In genomic region chr17:72206376-72206775, GRCh38 we compare ENCODE assay signal across 22 cellular contexts.
"Had no signal": no experiment of that assay in that cellular context is flagged by ENCODE, and none has a peak within 500 bp of the region (broad histone marks: within the 10 kb centered on the region; RNA-seq: fewer than 3 reads in every experiment).

No MANE protein-coding gene starts in this region.

- H3K9me3 ChIP-seq: MG63, SJSA1 had no signal

- H3K27me3 ChIP-seq: SJSA1 had no signal

- H3K4me1 ChIP-seq: SJSA1 had no signal

- DNase-seq: IMR-90, Karpas-422, KG1, MG63, NCI-H1092, NCI-H1105 treated with DMSO at 0.1 percent for 48 hours, NCI-H1417 treated with DMSO at 0.1 percent for 48 hours, NCI-H146, NCI-H1694 treated with DMSO at 0.1 percent for 48 hours, NCI-H1930, NCI-H2081, NCI-H2171, NCI-H226, NCI-H446, NCI-H510A, NCI-H524 treated with DMSO at 0.1 percent for 48 hours, NCI-H69, NCI-H774, Right ventricle myocardium superior, RPMI8226, SIG-M5 had no signal

- H3K4me3 ChIP-seq: MG63, SJSA1 had no signal

- H3K27ac ChIP-seq: SJSA1 had no signal

- H3K36me3 ChIP-seq: MG63, SJSA1 had no signal
